In the genomic region with DNA sequence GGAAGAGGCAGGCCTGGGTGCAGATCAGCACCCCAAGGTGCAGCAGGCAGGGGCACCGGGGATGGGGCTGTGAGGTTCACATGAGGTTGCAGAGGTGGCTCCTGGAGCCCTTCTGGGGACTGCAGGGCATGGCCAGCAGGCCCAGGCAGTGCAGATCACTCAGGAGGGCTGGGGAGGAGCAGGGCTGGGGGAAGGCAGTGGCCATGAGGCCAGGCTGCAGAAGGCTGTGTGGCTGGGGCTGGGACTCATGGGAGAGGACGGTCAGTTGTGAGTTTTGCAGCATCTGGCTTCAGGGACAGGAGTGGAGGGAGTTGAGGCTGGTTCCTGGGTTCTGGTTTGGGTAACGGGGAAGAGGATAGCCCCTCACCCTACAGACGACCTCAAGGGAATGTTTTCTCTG, we compare ENCODE assay signal across 26 cellular contexts. TPM values are rescaled to one million over a fixed set of nuclear protein-coding genes. Genes with fewer than 3 reads are reported as not detected.
"Had no signal": no experiment of that assay in that cellular context is flagged by ENCODE, and none has a peak within 500 bp of the region (broad histone marks: within the 10 kb centered on the region; RNA-seq: fewer than 3 reads in every experiment).

No MANE protein-coding gene starts in this region.

- H3K27ac Mint-ChIP-seq: activated CD8-positive, alpha-beta memory T cell treated with anti-CD3 and anti-CD28 coated beads, Interleukin-2, amount 10 ng/mL, durations not matched to agents 7 days and 5 days; activated CD8-positive, alpha-beta T cell treated with anti-CD3 and anti-CD28 coated beads for 36 hours; natural killer cell treated with Interleukin-12 subunit alpha and Interleukin-12 subunit beta and Interleukin-15 and Interleukin-18, amount 100 ng/mL, for 72 hours; stimulated activated naive B cell treated with anti-CD40 and anti-IgM and Interleukin-4, amounts not matched to agents 10 μg/mL and 1 μg/mL and 100 μg/mL, for 72 hours had no signal

- ATAC-seq: activated CD8-positive, alpha-beta memory T cell treated with anti-CD3 and anti-CD28 coated beads, Interleukin-2, amount 10 ng/mL, durations not matched to agents 7 days and 5 days; activated CD8-positive, alpha-beta T cell treated with anti-CD3 and anti-CD28 coated beads for 36 hours; activated naive CD4-positive, alpha-beta T cell treated with anti-CD3 and anti-CD28 coated beads, Interleukin-2, amount 50 U/mL, for 72 hours; left ventricle myocardium superior; stimulated activated naive B cell treated with anti-CD40 and anti-IgM and Interleukin-4, amounts not matched to agents 10 μg/mL and 1 μg/mL and 100 μg/mL, for 72 hours had no signal

- FAIRE-seq: astrocyte, frontal cortex, urothelium cell line had no signal

- H3K4me3 ChIP-seq: esophagus muscularis mucosa, sigmoid colon, smooth muscle cell, transverse colon had no signal

- DNase-seq: activated CD4-positive, alpha-beta T cell treated with anti-CD3 and anti-CD28 coated beads for 48 hours; activated CD8-positive, alpha-beta memory T cell treated with anti-CD3 and anti-CD28 coated beads, Interleukin-2, amount 10 ng/mL, durations not matched to agents 7 days and 5 days; activated CD8-positive, alpha-beta T cell treated with anti-CD3 and anti-CD28 coated beads for 36 hours; activated gamma-delta T cell treated with Interleukin-2 at 50 U/mL for 16 hours; activated T-cell treated with anti-CD3 and anti-CD28 coated beads for 4 hours; central memory CD4-positive, alpha-beta T cell; dermis blood vessel endothelial cell; effector memory CD4-positive, alpha-beta T cell; hypothalamus; left ventricle myocardium superior; mammary epithelial cell; occipital lobe; sigmoid colon; stimulated activated CD4-positive, alpha-beta T cell treated with anti-CD3 and anti-CD28 coated beads, Interleukin-15, amount 100 ng/mL, for 24 hours; stimulated activated naive B cell treated with anti-CD40 and anti-IgM and Interleukin-4, amounts not matched to agents 10 μg/mL and 1 μg/mL and 100 μg/mL, for 72 hours; transverse colon had no signal

- H3K36me3 ChIP-seq: esophagus muscularis mucosa, sigmoid colon, transverse colon had no signal

- H3K27ac ChIP-seq: esophagus muscularis mucosa, sigmoid colon, transverse colon had no signal

- H3K9me3 ChIP-seq: esophagus muscularis mucosa, sigmoid colon, transverse colon had no signal

- H3K36me3 Mint-ChIP-seq: activated CD8-positive, alpha-beta memory T cell treated with anti-CD3 and anti-CD28 coated beads, Interleukin-2, amount 10 ng/mL, durations not matched to agents 7 days and 5 days; activated naive CD4-positive, alpha-beta T cell treated with anti-CD3 and anti-CD28 coated beads, Interleukin-2, amount 50 U/mL, for 72 hours; natural killer cell treated with Interleukin-12 subunit alpha and Interleukin-12 subunit beta and Interleukin-15 and Interleukin-18, amount 100 ng/mL, for 72 hours; stimulated activated naive B cell treated with anti-CD40 and anti-IgM and Interleukin-4, amounts not matched to agents 10 μg/mL and 1 μg/mL and 100 μg/mL, for 72 hours had no signal

- H3K4me3 Mint-ChIP-seq: activated CD8-positive, alpha-beta memory T cell treated with anti-CD3 and anti-CD28 coated beads, Interleukin-2, amount 10 ng/mL, durations not matched to agents 7 days and 5 days; activated CD8-positive, alpha-beta T cell treated with anti-CD3 and anti-CD28 coated beads for 36 hours; natural killer cell treated with Interleukin-12 subunit alpha and Interleukin-12 subunit beta and Interleukin-15 and Interleukin-18, amount 100 ng/mL, for 72 hours; stimulated activated naive B cell treated with anti-CD40 and anti-IgM and Interleukin-4, amounts not matched to agents 10 μg/mL and 1 μg/mL and 100 μg/mL, for 72 hours had no signal

- H3K4me2 ChIP-seq: smooth muscle cell had no signal

- H3K9me3 Mint-ChIP-seq: activated CD8-positive, alpha-beta T cell treated with anti-CD3 and anti-CD28 coated beads for 36 hours; activated naive CD4-positive, alpha-beta T cell treated with anti-CD3 and anti-CD28 coated beads, Interleukin-2, amount 50 U/mL, for 72 hours; natural killer cell treated with Interleukin-12 subunit alpha and Interleukin-12 subunit beta and Interleukin-15 and Interleukin-18, amount 100 ng/mL, for 72 hours; stimulated activated naive B cell treated with anti-CD40 and anti-IgM and Interleukin-4, amounts not matched to agents 10 μg/mL and 1 μg/mL and 100 μg/mL, for 72 hours had no signal

RNA-seq across cellular contexts. Expression of gene WDR88, which starts 7.3 kb away (rescaled TPM):
- total RNA-seq: activated CD8-positive, alpha-beta memory T cell treated with anti-CD3 and anti-CD28 coated beads, Interleukin-2, amount 10 ng/mL, durations not matched to agents 7 days and 5 days; activated CD8-positive, alpha-beta T cell treated with anti-CD3 and anti-CD28 coated beads for 36 hours; activated naive CD4-positive, alpha-beta T cell treated with anti-CD3 and anti-CD28 coated beads, Interleukin-2, amount 50 U/mL, for 72 hours; astrocyte; dermis blood vessel endothelial cell; esophagus muscularis mucosa; frontal cortex; left ventricle myocardium superior; natural killer cell treated with Interleukin-12 subunit alpha and Interleukin-12 subunit beta and Interleukin-15 and Interleukin-18, amount 100 ng/mL, for 72 hours; renal cortical epithelial cell; sigmoid colon; smooth muscle cell; T-helper 2 cell treated with Interferon-gamma antibody and Interleukin-4, amounts not matched to agents 100 ng/mL and 5 ng/mL, for 36 hours; temporal lobe; transverse colon had no signal
- polyA plus RNA-seq: mammary epithelial cell, sigmoid colon, smooth muscle cell had no signal

RNA-seq across cellular contexts. Expression of gene LRP3, which starts 55.0 kb away (rescaled TPM):
- total RNA-seq: natural killer cell treated with Interleukin-12 subunit alpha and Interleukin-12 subunit beta and Interleukin-15 and Interleukin-18, amount 100 ng/mL, for 72 hours had no signal
